ENCODE assay signal across 1 cellular context in genomic region chr7:23017303-23017702, GRCh38.
TF ChIP-seq lines count a peak whose summit lies in the region.

No MANE protein-coding gene starts in this region.

TF ChIP-seq in SK-N-SH, 30 proteins besides CTCF, POLR2A, EP300 and RAD21 (continued from another document):
- no peak for TF ChIP-seq IRF3 (IDR thresholded peaks at IDR 0.05; ENCODE audit: low read depth, low read length)
- no peak for TF ChIP-seq NRF1 (IDR thresholded peaks at IDR 0.05; ENCODE audit: low read depth, low read length)
- TF ChIP-seq SIN3A (IDR thresholded peaks at IDR 0.05; ENCODE audit: borderline replicate concordance, low read depth, low read length) = no peak
- no peak for TF ChIP-seq ELF1 (IDR thresholded peaks at IDR 0.05)
- TF ChIP-seq JUND (IDR thresholded peaks at IDR 0.05) = no peak
- TF ChIP-seq FOSL2 (IDR thresholded peaks at IDR 0.05; ENCODE audit: borderline replicate concordance, low read depth) = no peak
- TF ChIP-seq NFIC (IDR thresholded peaks at IDR 0.05; ENCODE audit: borderline replicate concordance) = no peak
- TF ChIP-seq EZH2phosphoT487 (IDR thresholded peaks at IDR 0.05; ENCODE audit: borderline replicate concordance, low read depth) = no peak
- no peak for TF ChIP-seq YY1 (IDR thresholded peaks at IDR 0.05; ENCODE audit: low read depth)
- TF ChIP-seq SMC3 (IDR thresholded peaks at IDR 0.05; ENCODE audit: low read depth, low read length) = no peak
- no peak for TF ChIP-seq ZBTB33 (IDR thresholded peaks at IDR 0.05; ENCODE audit: borderline replicate concordance, low read depth)
- no peak for TF ChIP-seq FOXJ3 (CRISPR knock-in tag; IDR thresholded peaks at IDR 0.05)
